In the genomic region with DNA sequence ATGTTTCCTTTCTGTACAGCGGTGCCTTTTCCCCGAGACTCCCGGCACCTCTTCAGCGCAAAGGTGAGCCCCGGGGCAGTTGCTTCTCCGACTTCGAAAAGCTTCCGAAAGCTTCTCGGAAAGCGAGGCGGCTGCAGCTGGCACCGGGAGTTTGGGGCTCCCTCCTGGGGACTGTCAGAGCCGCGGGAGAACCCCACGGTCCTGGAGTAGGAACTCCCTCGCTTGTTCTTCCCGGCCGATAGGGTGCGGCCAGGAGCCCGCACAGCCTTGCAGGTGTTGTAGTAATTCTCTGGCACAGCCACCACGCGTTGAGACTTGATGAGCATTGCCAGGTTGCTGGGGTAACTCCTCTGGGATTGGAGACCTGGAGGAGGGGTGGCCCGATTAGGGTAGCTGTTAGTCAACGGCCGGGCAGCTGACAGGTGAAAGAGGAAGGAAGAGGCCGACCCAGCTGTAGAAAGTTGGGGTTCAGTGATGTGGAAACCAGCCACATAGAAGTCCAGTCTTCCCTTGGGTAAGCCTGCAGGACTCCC, we compare ENCODE assay signal across 1 cellular context.
TF ChIP-seq lines count a peak whose summit lies in the region.

No MANE protein-coding gene starts in this region.

TF ChIP-seq in HepG2, 621 proteins besides CTCF, POLR2A, EP300 and RAD21 (continued from another document and continues in another):
- no peak for TF ChIP-seq CHD4 (IDR thresholded peaks at IDR 0.05; ENCODE audit: borderline replicate concordance, low read length)
- 0 out of 2 replicates have a peak, but pooled peaks have one; percentile 7 for TF ChIP-seq ISX (CRISPR knock-in tag; conservative IDR thresholded peaks at IDR 0.05)
- peak; percentile 61 for TF ChIP-seq ZNF644 (CRISPR knock-in tag; IDR thresholded peaks at IDR 0.05; ENCODE audit: low read depth)
- TF ChIP-seq BRD4 (CRISPR knock-in tag; IDR thresholded peaks at IDR 0.05): no peak
- TF ChIP-seq, protein P1, sequence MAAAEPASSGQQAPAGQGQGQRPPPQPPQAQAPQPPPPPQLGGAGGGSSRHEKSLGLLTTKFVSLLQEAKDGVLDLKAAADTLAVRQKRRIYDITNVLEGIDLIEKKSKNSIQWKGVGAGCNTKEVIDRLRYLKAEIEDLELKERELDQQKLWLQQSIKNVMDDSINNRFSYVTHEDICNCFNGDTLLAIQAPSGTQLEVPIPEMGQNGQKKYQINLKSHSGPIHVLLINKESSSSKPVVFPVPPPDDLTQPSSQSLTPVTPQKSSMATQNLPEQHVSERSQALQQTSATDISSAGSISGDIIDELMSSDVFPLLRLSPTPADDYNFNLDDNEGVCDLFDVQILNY (CRISPR knock-in tag; conservative IDR thresholded peaks at IDR 0.05): no peak
- no peak; the same call in 1 of the 2 replicates for TF ChIP-seq ZNF713 (CRISPR knock-in tag; IDR thresholded peaks at IDR 0.05)
- no peak for TF ChIP-seq SRF (IDR thresholded peaks at IDR 0.05; ENCODE audit: low read depth, low read length)
- TF ChIP-seq E2F1 (CRISPR knock-in tag; IDR thresholded peaks at IDR 0.05): no peak
- peak; percentile 75; the same call in 1 of the 2 replicates for TF ChIP-seq ZNF709 (CRISPR knock-in tag; IDR thresholded peaks at IDR 0.05)
- TF ChIP-seq ZNF609 (CRISPR knock-in tag; IDR thresholded peaks at IDR 0.05; ENCODE audit: borderline replicate concordance): peak; percentile 32; the same call in 1 of the 2 replicates
- TF ChIP-seq NFAT5 (CRISPR knock-in tag; IDR thresholded peaks at IDR 0.05): 0 out of 2 replicates have a peak, but pooled peaks have one; percentile 16
- TF ChIP-seq ATF7 (IDR thresholded peaks at IDR 0.05): no peak
- no peak for TF ChIP-seq ATF7 (CRISPR knock-in tag; IDR thresholded peaks at IDR 0.05)
- TF ChIP-seq, protein P2, sequence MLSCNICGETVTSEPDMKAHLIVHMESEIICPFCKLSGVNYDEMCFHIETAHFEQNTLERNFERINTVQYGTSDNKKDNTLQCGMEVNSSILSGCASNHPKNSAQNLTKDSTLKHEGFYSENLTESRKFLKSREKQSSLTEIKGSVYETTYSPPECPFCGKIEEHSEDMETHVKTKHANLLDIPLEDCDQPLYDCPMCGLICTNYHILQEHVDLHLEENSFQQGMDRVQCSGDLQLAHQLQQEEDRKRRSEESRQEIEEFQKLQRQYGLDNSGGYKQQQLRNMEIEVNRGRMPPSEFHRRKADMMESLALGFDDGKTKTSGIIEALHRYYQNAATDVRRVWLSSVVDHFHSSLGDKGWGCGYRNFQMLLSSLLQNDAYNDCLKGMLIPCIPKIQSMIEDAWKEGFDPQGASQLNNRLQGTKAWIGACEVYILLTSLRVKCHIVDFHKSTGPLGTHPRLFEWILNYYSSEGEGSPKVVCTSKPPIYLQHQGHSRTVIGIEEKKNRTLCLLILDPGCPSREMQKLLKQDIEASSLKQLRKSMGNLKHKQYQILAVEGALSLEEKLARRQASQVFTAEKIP (CRISPR knock-in tag; IDR thresholded peaks at IDR 0.05; ENCODE audit: borderline replicate concordance): no peak
- TF ChIP-seq KDM3A (CRISPR knock-in tag; IDR thresholded peaks at IDR 0.05; ENCODE audit: low read depth): 0 out of 2 replicates have a peak, but pooled peaks have one; percentile 45
- TF ChIP-seq ZNF350 (CRISPR knock-in tag; IDR thresholded peaks at IDR 0.05; ENCODE audit: borderline replicate concordance, low read depth): peak; percentile 70
- TF ChIP-seq, protein P3, sequence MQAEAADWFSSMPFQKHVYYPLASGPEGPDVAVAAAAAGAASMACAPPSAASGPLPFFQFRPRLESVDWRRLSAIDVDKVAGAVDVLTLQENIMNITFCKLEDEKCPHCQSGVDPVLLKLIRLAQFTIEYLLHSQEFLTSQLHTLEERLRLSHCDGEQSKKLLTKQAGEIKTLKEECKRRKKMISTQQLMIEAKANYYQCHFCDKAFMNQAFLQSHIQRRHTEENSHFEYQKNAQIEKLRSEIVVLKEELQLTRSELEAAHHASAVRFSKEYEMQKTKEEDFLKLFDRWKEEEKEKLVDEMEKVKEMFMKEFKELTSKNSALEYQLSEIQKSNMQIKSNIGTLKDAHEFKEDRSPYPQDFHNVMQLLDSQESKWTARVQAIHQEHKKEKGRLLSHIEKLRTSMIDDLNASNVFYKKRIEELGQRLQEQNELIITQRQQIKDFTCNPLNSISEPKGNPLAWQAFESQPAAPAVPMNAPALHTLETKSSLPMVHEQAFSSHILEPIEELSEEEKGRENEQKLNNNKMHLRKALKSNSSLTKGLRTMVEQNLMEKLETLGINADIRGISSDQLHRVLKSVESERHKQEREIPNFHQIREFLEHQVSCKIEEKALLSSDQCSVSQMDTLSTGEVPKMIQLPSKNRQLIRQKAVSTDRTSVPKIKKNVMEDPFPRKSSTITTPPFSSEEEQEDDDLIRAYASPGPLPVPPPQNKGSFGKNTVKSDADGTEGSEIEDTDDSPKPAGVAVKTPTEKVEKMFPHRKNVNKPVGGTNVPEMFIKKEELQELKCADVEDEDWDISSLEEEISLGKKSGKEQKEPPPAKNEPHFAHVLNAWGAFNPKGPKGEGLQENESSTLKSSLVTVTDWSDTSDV (CRISPR knock-in tag; IDR thresholded peaks at IDR 0.05): no peak
- TF ChIP-seq ZNF10 (CRISPR knock-in tag; IDR thresholded peaks at IDR 0.05; ENCODE audit: borderline replicate concordance, low read depth): 0 out of 2 replicates have a peak, but pooled peaks have one; percentile 7
- no peak for TF ChIP-seq ZNF883 (CRISPR knock-in tag; IDR thresholded peaks at IDR 0.05; ENCODE audit: not compliant biosample characterization)
- TF ChIP-seq MYC (CRISPR knock-in tag; IDR thresholded peaks at IDR 0.05; ENCODE audit: borderline replicate concordance): peak; percentile 58; the same call in 1 of the 2 replicates
- TF ChIP-seq UBTF (CRISPR knock-in tag; IDR thresholded peaks at IDR 0.05): peak; percentile 64
- peak; percentile 86 for TF ChIP-seq ZNF777 (CRISPR knock-in tag; IDR thresholded peaks at IDR 0.05)
- TF ChIP-seq SSRP1 (CRISPR knock-in tag; IDR thresholded peaks at IDR 0.05): peak; percentile 58; the same call in 1 of the 2 replicates
- peak; percentile 55; the same call in 1 of the 2 replicates for TF ChIP-seq YEATS4 (CRISPR knock-in tag; IDR thresholded peaks at IDR 0.05; ENCODE audit: borderline replicate concordance)
- TF ChIP-seq MATR3 (CRISPR knock-in tag; IDR thresholded peaks at IDR 0.05): no peak
- no peak; the same call in 1 of the 2 replicates for TF ChIP-seq MEIS2 (CRISPR knock-in tag; IDR thresholded peaks at IDR 0.05)
